Comparison of ENCODE assay signal across 10 cellular contexts in genomic region chrX:30597258-30598012, GRCh38. TPM values are rescaled to one million over a fixed set of nuclear protein-coding genes. Genes with fewer than 3 reads are reported as not detected.
DNase-seq lines count a peak whose midpoint lies in the region; ATAC-seq and TF ChIP-seq lines count a peak whose summit lies in the region.
"Had no signal": no experiment of that assay in that cellular context is flagged by ENCODE, and none has a peak within 500 bp of the region (broad histone marks: within the 10 kb centered on the region; RNA-seq: fewer than 3 reads in every experiment).

No MANE protein-coding gene starts in this region.

- ATAC-seq in GM19025 (IDR thresholded peaks at IDR 0.05; ENCODE audit: low read depth, unreplicated experiment) (peak; percentile 66), HG02763 (IDR thresholded peaks at IDR 0.05; ENCODE audit: unreplicated experiment) (peak; percentile 79), sciatic nerve (peak; percentile 34)

- no peaks in the 10 kb centered on the region for H3K79me2 ChIP-seq in MM.1S (ENCODE audit: low read length)

- no peaks in the 10 kb centered on the region for H3K9me2 ChIP-seq in MM.1S (replicated peaks; ENCODE audit: insufficient read depth, low read length)

- no peak overlapping the region for H2AFZ ChIP-seq in MM.1S (ENCODE audit: low read length)

- peak overlapping the region; percentile 47; the same call in 1 of the 2 replicates for H3K27ac ChIP-seq in MM.1S (ENCODE audit: low read length)

- no peaks in the 10 kb centered on the region for H3K9me3 ChIP-seq in MM.1S (replicated peaks; ENCODE audit: insufficient read depth, low read length)
- no peaks in the 10 kb centered on the region for H3K9me3 ChIP-seq in BE2C

- TF ChIP-seq CTCF in MM.1S (IDR thresholded peaks at IDR 0.05; ENCODE audit: low read length) (no peak), BE2C (IDR thresholded peaks at IDR 0.05; ENCODE audit: low read depth, low read length) (no peak)

- H4K20me1 ChIP-seq in MM.1S (ENCODE audit: insufficient read depth, low read length) = no peaks in the 10 kb centered on the region

- H3K36me3 ChIP-seq in MM.1S (replicated peaks; ENCODE audit: insufficient read depth, low read length) (no peaks in the 10 kb centered on the region), BE2C (no peaks in the 10 kb centered on the region)

- H3K4me2 ChIP-seq in MM.1S (ENCODE audit: low read depth, low read length) = peak overlapping the region; percentile 5; the same call in 1 of the 2 replicates

- H3K9ac ChIP-seq in MM.1S (ENCODE audit: low read length) = no peak overlapping the region

- intact Hi-C loops in sciatic nerve (cut with DNase I) = no loop called here

- no peak overlapping the region for H3K4me3 ChIP-seq in MM.1S (ENCODE audit: low read length)
- H3K4me3 ChIP-seq in BE2C (ENCODE audit: low read depth, low read length) = no peak overlapping the region

- peaks cover 7% of the 10 kb centered on the region for H3F3A ChIP-seq in MM.1S (ENCODE audit: insufficient read depth, low read length)

- DNase-seq in MM.1S (no peak), sciatic nerve (ENCODE audit: low spot score) (no peak), NCI-H187 (lab: John Stamatoyannopoulos, UW) (no peak), BE2C (no peak), HK-2 (ENCODE audit: unreplicated experiment) (no peak)
- DNase-seq in stimulated activated CD4-positive, alpha-beta T cell treated with anti-CD3 and anti-CD28 coated beads, Interleukin-2, amount 100 ng/mL, for 48 hours = no peak
- DNase-seq: foreskin melanocyte, Right ventricle myocardium superior had no signal

- no peaks in the 10 kb centered on the region for H3K27me3 ChIP-seq in MM.1S (replicated peaks; ENCODE audit: insufficient read depth, low read length)
- no peaks in the 10 kb centered on the region for H3K27me3 ChIP-seq in BE2C

- H3K4me1 ChIP-seq in MM.1S (ENCODE audit: low read length) (peaks cover 20% of the 10 kb centered on the region), BE2C (no peaks in the 10 kb centered on the region)

RNA-seq across cellular contexts. Expression of gene TASL, which starts 19.9 kb away (rescaled TPM):
- total RNA-seq in sciatic nerve = 5.3 TPM
- not detected for polyA plus RNA-seq in BE2C (2012; ENCODE audit: insufficient read depth, insufficient read length, low read depth)

RNA-seq across cellular contexts. Expression of gene GK, which starts 55.8 kb away (rescaled TPM):
- 20.3 TPM for total RNA-seq in sciatic nerve
- 2.9 TPM for polyA plus RNA-seq in BE2C (2012; ENCODE audit: insufficient read depth, insufficient read length, low read depth)
